Comparison of ENCODE assay signal across 14 cellular contexts in genomic region chr2:16728742-16729141, GRCh38.
A peak's percentile ranks its signal among the peaks of the same experiment; 100 is the strongest.
DNase-seq lines count a peak whose midpoint lies in the region; ATAC-seq, FAIRE-seq and TF ChIP-seq lines count a peak whose summit lies in the region.
"Had no signal": no experiment of that assay in that cellular context is flagged by ENCODE, and none has a peak within 500 bp of the region (broad histone marks: within the 10 kb centered on the region; RNA-seq: fewer than 3 reads in every experiment).

No MANE protein-coding gene starts in this region.

- H3K4me3 Mint-ChIP-seq in activated naive CD8-positive, alpha-beta T cell treated with anti-CD3 and anti-CD28 coated beads, Interleukin-2, amount 50 U/mL, for 24 hours, result no peak overlapping the region
- no peak overlapping the region for H3K4me3 Mint-ChIP-seq in activated naive CD8-positive, alpha-beta T cell treated with anti-CD3 and anti-CD28 coated beads for 36 hours
- no peak overlapping the region for H3K4me3 Mint-ChIP-seq in nephron progenitor cell
- H3K4me3 Mint-ChIP-seq: type B pancreatic cell had no signal

- peaks cover 26% of the 10 kb centered on the region for H3K4me1 Mint-ChIP-seq in activated naive CD8-positive, alpha-beta T cell treated with anti-CD3 and anti-CD28 coated beads, Interleukin-2, amount 50 U/mL, for 24 hours
- no peaks in the 10 kb centered on the region for H3K4me1 Mint-ChIP-seq in activated naive CD8-positive, alpha-beta T cell treated with anti-CD3 and anti-CD28 coated beads for 36 hours
- peaks cover 8% of the 10 kb centered on the region for H3K4me1 Mint-ChIP-seq in nephron progenitor cell

- no peaks in the 10 kb centered on the region for H3K27me3 ChIP-seq in thyroid gland
- H3K27me3 ChIP-seq: foreskin keratinocyte had no signal

- WGBS in thyroid gland, 2 donors, result 64 to 69% methylated on average over 4 of the region's 4 CpGs

- intact Hi-C loops in thyroid gland (cut with DNase I) (no loop called here), kidney (cut with DNase I) (no loop called here)

- peaks cover 19% of the 10 kb centered on the region for H3K27me3 Mint-ChIP-seq in activated naive CD8-positive, alpha-beta T cell treated with anti-CD3 and anti-CD28 coated beads, Interleukin-2, amount 50 U/mL, for 24 hours
- H3K27me3 Mint-ChIP-seq in activated naive CD8-positive, alpha-beta T cell treated with anti-CD3 and anti-CD28 coated beads for 36 hours, result peaks cover 13% of the 10 kb centered on the region
- peaks cover 23% of the 10 kb centered on the region for H3K27me3 Mint-ChIP-seq in nephron progenitor cell (ENCODE audit: low read depth, poor library complexity)

- no peak for DNase-seq in activated naive CD8-positive, alpha-beta T cell treated with anti-CD3 and anti-CD28 coated beads, Interleukin-2, amount 50 U/mL, for 24 hours
- DNase-seq in activated naive CD8-positive, alpha-beta T cell treated with anti-CD3 and anti-CD28 coated beads for 36 hours, result no peak
- DNase-seq in thyroid gland (no peak), HuH-7 (ENCODE audit: low spot score) (no peak), kidney (no peak), nephron progenitor cell (no peak)
- DNase-seq: amygdala, dorsolateral prefrontal cortex, foreskin keratinocyte, islet precursor cell, right cardiac atrium had no signal

- peak overlapping the region; percentile 16 for H3K27ac Mint-ChIP-seq in activated naive CD8-positive, alpha-beta T cell treated with anti-CD3 and anti-CD28 coated beads, Interleukin-2, amount 50 U/mL, for 24 hours
- no peak overlapping the region for H3K27ac Mint-ChIP-seq in activated naive CD8-positive, alpha-beta T cell treated with anti-CD3 and anti-CD28 coated beads for 36 hours
- H3K27ac Mint-ChIP-seq in nephron progenitor cell, result no peak overlapping the region
- H3K27ac Mint-ChIP-seq: type B pancreatic cell had no signal

- TF ChIP-seq POLR2A in thyroid gland (IDR thresholded peaks at IDR 0.05), result no peak

- H3K9me3 ChIP-seq in thyroid gland (no peaks in the 10 kb centered on the region), kidney (ENCODE audit: control insufficient read depth in 1 of 2, low read length in 2 of 2) (no peaks in the 10 kb centered on the region)

- H3K9me3 Mint-ChIP-seq in activated naive CD8-positive, alpha-beta T cell treated with anti-CD3 and anti-CD28 coated beads, Interleukin-2, amount 50 U/mL, for 24 hours, result no peaks in the 10 kb centered on the region
- peaks cover 2% of the 10 kb centered on the region for H3K9me3 Mint-ChIP-seq in activated naive CD8-positive, alpha-beta T cell treated with anti-CD3 and anti-CD28 coated beads for 36 hours
- H3K9me3 Mint-ChIP-seq in nephron progenitor cell, result no peaks in the 10 kb centered on the region
- H3K9me3 Mint-ChIP-seq: type B pancreatic cell had no signal

- no peak for FAIRE-seq in kidney (lab: Jason Lieb, UNC)

- TF ChIP-seq CTCF in thyroid gland (IDR thresholded peaks at IDR 0.05) (no peak), kidney (IDR thresholded peaks at IDR 0.05; ENCODE audit: borderline replicate concordance, extremely low read depth, insufficient read depth) (no peak), nephron progenitor cell (IDR thresholded peaks at IDR 0.05) (no peak)

- H3K4me1 ChIP-seq in thyroid gland (peaks cover 10 to 24% of the 10 kb centered on the region in 2 donors), kidney (ENCODE audit: control insufficient read depth in 1 of 2, insufficient read depth in 1 of 2, low read depth in 1 of 2, low read length in 2 of 2) (no peaks in the 10 kb centered on the region)
- H3K4me1 ChIP-seq: foreskin keratinocyte had no signal

- no peaks in the 10 kb centered on the region for H3K36me3 Mint-ChIP-seq in activated naive CD8-positive, alpha-beta T cell treated with anti-CD3 and anti-CD28 coated beads, Interleukin-2, amount 50 U/mL, for 24 hours (ENCODE audit: low read depth)
- H3K36me3 Mint-ChIP-seq in activated naive CD8-positive, alpha-beta T cell treated with anti-CD3 and anti-CD28 coated beads for 36 hours, result no peaks in the 10 kb centered on the region
- no peaks in the 10 kb centered on the region for H3K36me3 Mint-ChIP-seq in nephron progenitor cell (ENCODE audit: low read depth)
- H3K36me3 Mint-ChIP-seq: type B pancreatic cell had no signal

- no peak overlapping the region for H3K9ac ChIP-seq in kidney (ENCODE audit: low read length in 2 of 2)

- H3K27ac ChIP-seq in thyroid gland (peak overlapping the region in 2 of 3 donors; percentile 13 to 38), kidney (ENCODE audit: low read depth in 2 of 2, low read length in 2 of 2) (no peak overlapping the region)
- H3K27ac ChIP-seq: foreskin keratinocyte had no signal

- ATAC-seq in activated naive CD8-positive, alpha-beta T cell treated with anti-CD3 and anti-CD28 coated beads, Interleukin-2, amount 50 U/mL, for 24 hours, result no peak
- ATAC-seq in HG02571 (IDR thresholded peaks at IDR 0.05; ENCODE audit: unreplicated experiment) (peak; percentile 77), HG03469 (IDR thresholded peaks at IDR 0.05; ENCODE audit: unreplicated experiment) (peak; percentile 80)
- ATAC-seq: foreskin keratinocyte, right cardiac atrium had no signal

- H3K4me3 ChIP-seq in thyroid gland (replicated peaks in 1 of 3) (no peak overlapping the region), kidney (ENCODE audit: low read length in 2 of 2) (no peak overlapping the region)
- H3K4me3 ChIP-seq: dorsolateral prefrontal cortex had no signal

- H3K36me3 ChIP-seq in thyroid gland, result no peaks in the 10 kb centered on the region
- H3K36me3 ChIP-seq in kidney (ENCODE audit: control insufficient read depth in 1 of 2, insufficient read depth in 2 of 2, low read length in 2 of 2), result no peaks in the 10 kb centered on the region

Comparison
In these comparisons a context has a peak if more than half of its experiments do, and no peak if none do; other contexts are left out.
1. H3K27ac ChIP-seq: peak in thyroid gland (2 of 3); none in kidney (0 of 2).